In genomic region chr17:64836623-64837017, GRCh38 we compare ENCODE assay signal across 8 cellular contexts.
A peak's percentile ranks its signal among the peaks of the same experiment; 100 is the strongest.
DNase-seq lines count a peak whose midpoint lies in the region; ATAC-seq and TF ChIP-seq lines count a peak whose summit lies in the region.
"Not testable (repeated sequence)": the region's sequence is repeated elsewhere in the genome, so short reads cannot be mapped to it uniquely, and the experiment has no call there.

No MANE protein-coding gene starts in this region.

- TF ChIP-seq RAD21 in HCT116 (IDR thresholded peaks at IDR 0.05; ENCODE audit: low read depth), result not testable (repeated sequence)

- not testable (repeated sequence) for H3K9me2 ChIP-seq in HCT116 (ENCODE audit: insufficient read depth)

- intact Hi-C loops in HCT116 (cut with micrococcal nuclease); heart right ventricle (cut with DNase I); thyroid gland (cut with DNase I): not testable (repeated sequence)

- RAD21 ChIA-PET in HCT116 (lab: Charles Lee; ENCODE audit: low non-redundant PET in 1 of 2, low total read pairs in 2 of 2, uncharacterized antibody in 2 of 2, unreplicated experiment in 2 of 2), result not testable (repeated sequence)

- H3K4me1 Mint-ChIP-seq in WTC11, neural progenitor cell: not testable (repeated sequence)

- not testable (repeated sequence) for H3K27me3 ChIP-seq in HCT116 (ENCODE audit: insufficient read depth, low read length); HUES48 (ENCODE audit: control insufficient read depth, insufficient read depth, low read length); brain microvascular endothelial cell (replicated peaks); heart right ventricle; neural progenitor cell; thyroid gland

- H3K79me2 ChIP-seq in HCT116 (ENCODE audit: insufficient read depth, low read length); neural progenitor cell (ENCODE audit: low read depth): not testable (repeated sequence)

- H4K20me1 ChIP-seq in HCT116 (ENCODE audit: insufficient read depth); neural progenitor cell (ENCODE audit: low read depth): not testable (repeated sequence)

- H3K4me3 Mint-ChIP-seq in WTC11 (peak overlapping the region; percentile 88), neural progenitor cell (peak overlapping the region; percentile 87)

- BruUV-seq in HCT116 (replicated peaks; lab: Mats Ljungman, UMichigan), result not testable (repeated sequence)

- POLR2A ChIA-PET in HCT116 (lab: Charles Lee); WTC11 (lab: Charles Lee): not testable (repeated sequence)

- H3K27me3 Mint-ChIP-seq in WTC11 (ENCODE audit: low read depth); neural progenitor cell (ENCODE audit: insufficient read depth, low read depth): not testable (repeated sequence)

- H2AFZ ChIP-seq in HCT116 (ENCODE audit: low read depth, low read length, poor library complexity, severe bottlenecking), result not testable (repeated sequence)
- peak overlapping the region; percentile 89 for H2AFZ ChIP-seq in neural progenitor cell (replicated peaks)

- not testable (repeated sequence) for TF ChIP-seq CTCF in HCT116 (IDR thresholded peaks at IDR 0.05 in 2 of 3, conservative IDR thresholded peaks at IDR 0.05 in 1 of 3; ENCODE audit: borderline replicate concordance in 1 of 3, insufficient read depth in 1 of 3, low read depth in 2 of 3, low read length in 2 of 3); WTC11 (IDR thresholded peaks at IDR 0.05); brain microvascular endothelial cell (IDR thresholded peaks at IDR 0.05; ENCODE audit: low read depth, low read length, missing control alignments); heart right ventricle (IDR thresholded peaks at IDR 0.05); neural progenitor cell (IDR thresholded peaks at IDR 0.05); thyroid gland (IDR thresholded peaks at IDR 0.05)

- not testable (repeated sequence) for H3K36me3 ChIP-seq in HCT116 (ENCODE audit: control insufficient read depth in 1 of 2, insufficient read depth in 2 of 2, low read length in 2 of 2); HUES48 (ENCODE audit: control insufficient read depth, insufficient read depth, low read length); brain microvascular endothelial cell (replicated peaks); heart right ventricle; neural progenitor cell; thyroid gland

- H3K4me2 ChIP-seq in HCT116 (ENCODE audit: low read length) (peak overlapping the region; percentile 80), neural progenitor cell (peak overlapping the region; percentile 97)

- H3K9me3 ChIP-seq in HCT116 (ENCODE audit: control insufficient read depth in 1 of 2, insufficient read depth in 1 of 2, low read depth in 1 of 2, low read length in 2 of 2); HUES48 (ENCODE audit: control insufficient read depth, insufficient read depth, low read length); heart right ventricle; neural progenitor cell (ENCODE audit: low read depth); thyroid gland: not testable (repeated sequence)

- H3K4me3 ChIP-seq in HCT116 (replicated peaks in 1 of 2; ENCODE audit: low read depth in 1 of 2, low read length in 2 of 2) (peak overlapping the region; percentile 65 to 78), HUES48 (ENCODE audit: low read depth, low read length) (peak overlapping the region; percentile 72), brain microvascular endothelial cell (ENCODE audit: low read depth, low read length) (peak overlapping the region; percentile 66), heart right ventricle (peak overlapping the region; percentile 47 to 81 (median 74)), neural progenitor cell (peak overlapping the region; percentile 77), thyroid gland (replicated peaks in 1 of 3) (peak overlapping the region; percentile 33 to 59 (median 43))

- peaks cover 3 to 11% of the 10 kb centered on the region in 2 experiments; a peak in 2 of 4 replicates for H3K4me1 ChIP-seq in HCT116 (ENCODE audit: control insufficient read depth in 1 of 2, insufficient read depth in 2 of 2, low read length in 2 of 2)
- not testable (repeated sequence) for H3K4me1 ChIP-seq in HUES48 (ENCODE audit: control insufficient read depth, insufficient read depth, low read length); neural progenitor cell; thyroid gland
- peaks cover 0 to 26% (median 4%) of the 10 kb centered on the region in 9 donors for H3K4me1 ChIP-seq in heart right ventricle

- H3K27ac Mint-ChIP-seq in WTC11, neural progenitor cell: not testable (repeated sequence)

- in situ Hi-C loops in brain microvascular endothelial cell (cut with HindIII; ENCODE audit: low pct_ligation_motif_present, low sequenced_read_pairs), result not testable (repeated sequence)

- not testable (repeated sequence) for DNase-seq in HCT116 (ENCODE audit: low read depth, low spot score); WTC11 (ENCODE audit: low spot score); heart right ventricle
- DNase-seq in brain microvascular endothelial cell, result peak; percentile 3
- peak; percentile 5 for DNase-seq in neural progenitor cell (ENCODE audit: low spot score)
- DNase-seq in thyroid gland, result peak; percentile 19 to 32

- not testable (repeated sequence) for TF ChIP-seq POLR2A in HCT116 (IDR thresholded peaks at IDR 0.05; ENCODE audit: borderline replicate concordance, extremely low read depth, insufficient read depth, insufficient read length); thyroid gland (IDR thresholded peaks at IDR 0.05)

- H3K9me3 Mint-ChIP-seq in WTC11, neural progenitor cell: not testable (repeated sequence)

- CTCF ChIA-PET in HCT116 (lab: Charles Lee), result interaction anchor here (0.6 kb wide), 1 partner anchor 64 kb away, joined by 4 read pairs; no protein-coding TSS in a partner anchor
- CTCF ChIA-PET in WTC11 (lab: Charles Lee), result not testable (repeated sequence)

- H3K36me3 Mint-ChIP-seq in WTC11, neural progenitor cell: not testable (repeated sequence)

- WGBS in heart right ventricle, 2 donors, result 1 to 3% methylated on average over 20 to 28 of the region's 32 CpGs
- WGBS in thyroid gland, 2 donors, result 1% methylated on average over 16 to 32 of the region's 32 CpGs

- H3K9ac ChIP-seq in HCT116 (ENCODE audit: low read length) (peak overlapping the region; percentile 74), neural progenitor cell (peak overlapping the region; percentile 52)
- H3K9ac ChIP-seq in HUES48 (ENCODE audit: low read depth, low read length), result not testable (repeated sequence)

- ATAC-seq in GM18499 (IDR thresholded peaks at IDR 0.05; ENCODE audit: insufficient read depth, unreplicated experiment) (peak; percentile 19), HCT116 (peak; percentile 76), WTC11 (peak; percentile 67), heart right ventricle (peak; percentile 35 to 73 (median 48))

- H3K27ac ChIP-seq in HCT116 (ENCODE audit: low read depth, low read length) (peak overlapping the region; percentile 42; the same call in 1 of the 2 replicates), brain microvascular endothelial cell (peak overlapping the region; percentile 49), heart right ventricle (peak overlapping the region in 9 of 10 donors; percentile 84 to 92 (median 87)), thyroid gland (peak overlapping the region; percentile 41 to 88 (median 74))
- H3K27ac ChIP-seq in HUES48 (ENCODE audit: low read depth, low read length); neural progenitor cell: not testable (repeated sequence)

- H3F3A ChIP-seq in neural progenitor cell (ENCODE audit: low read depth), result not testable (repeated sequence)

Comparison
In these comparisons a context has a peak if more than half of its experiments do, and no peak if none do; other contexts are left out.
1. ATAC-seq: peak in every context shown above with its lines; median percentile 76 in HCT116; 67 in WTC11; 48 in heart right ventricle; 19 in GM18499.